ENCODE assay signal across 10 cellular contexts in the genomic region with DNA sequence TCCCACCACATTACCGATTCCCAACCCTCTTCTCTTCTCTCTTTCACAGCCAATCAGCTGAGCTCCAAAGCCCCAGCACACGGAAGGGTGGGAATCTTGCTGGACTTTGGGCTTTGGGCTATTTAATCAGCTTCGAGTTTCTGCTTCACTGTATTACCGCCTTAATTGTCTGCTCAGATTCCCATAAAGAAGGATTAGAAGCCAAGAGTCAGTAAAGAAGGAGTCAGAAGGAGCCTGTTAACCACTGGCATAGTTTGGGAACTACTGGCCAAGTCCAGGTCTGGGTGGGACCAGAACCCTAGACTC. TPM values are rescaled to one million over a fixed set of nuclear protein-coding genes. Genes with fewer than 3 reads are reported as not detected.
DNase-seq lines count a peak whose midpoint lies in the region; ATAC-seq and TF ChIP-seq lines count a peak whose summit lies in the region.
"Had no signal": no experiment of that assay in that cellular context is flagged by ENCODE, and none has a peak within 500 bp of the region (broad histone marks: within the 10 kb centered on the region; RNA-seq: fewer than 3 reads in every experiment).

No MANE protein-coding gene starts in this region.

- no peak overlapping the region for H3K27ac ChIP-seq in brain microvascular endothelial cell

- in situ Hi-C loops in brain microvascular endothelial cell (cut with HindIII; ENCODE audit: low pct_ligation_motif_present, low sequenced_read_pairs) = loop anchor here (25.0 kb wide), 1 partner anchor 217 kb away; no protein-coding TSS in a partner anchor

- peak overlapping the region; percentile 11 for H3K27ac Mint-ChIP-seq in stimulated activated naive B cell treated with anti-CD40 and anti-IgM and Interleukin-4, amounts not matched to agents 10 μg/mL and 1 μg/mL and 100 μg/mL, for 72 hours

- TF ChIP-seq CTCF in brain microvascular endothelial cell (IDR thresholded peaks at IDR 0.05; ENCODE audit: low read depth, low read length, missing control alignments) = no peak
- no peak for TF ChIP-seq CTCF in foreskin fibroblast (IDR thresholded peaks at IDR 0.05; ENCODE audit: low read depth, low read length)

- no peaks in the 10 kb centered on the region for H3K36me3 Mint-ChIP-seq in stimulated activated naive B cell treated with anti-CD40 and anti-IgM and Interleukin-4, amounts not matched to agents 10 μg/mL and 1 μg/mL and 100 μg/mL, for 72 hours

- H3K4me1 Mint-ChIP-seq in stimulated activated naive B cell treated with anti-CD40 and anti-IgM and Interleukin-4, amounts not matched to agents 10 μg/mL and 1 μg/mL and 100 μg/mL, for 72 hours = peaks cover 38 to 66% of the 10 kb centered on the region in 2 donors

- peak overlapping the region; percentile 98 for H3K4me3 ChIP-seq in brain microvascular endothelial cell (ENCODE audit: low read depth, low read length)
- H3K4me3 ChIP-seq in foreskin fibroblast (ENCODE audit: low read depth in 1 of 2, low read length in 2 of 2) = peak overlapping the region in 1 of 2 donors; percentile 93

- ATAC-seq in left colon = peak; percentile 44
- no peak for ATAC-seq in stimulated activated naive B cell treated with anti-CD40 and anti-IgM and Interleukin-4, amounts not matched to agents 10 μg/mL and 1 μg/mL and 100 μg/mL, for 72 hours (replicated peaks)
- no peak for ATAC-seq in HG03139 (IDR thresholded peaks at IDR 0.05; ENCODE audit: unreplicated experiment)

- peak; percentile 47 for DNase-seq in HT-29 (ENCODE audit: low spot score)
- DNase-seq in brain microvascular endothelial cell = no peak
- DNase-seq in left colon = no peak
- no peak for DNase-seq in stimulated activated naive B cell treated with anti-CD40 and anti-IgM and Interleukin-4, amounts not matched to agents 10 μg/mL and 1 μg/mL and 100 μg/mL, for 72 hours
- DNase-seq in foreskin fibroblast = no peak
- no peak for DNase-seq in germinal center (ENCODE audit: low spot score)
- DNase-seq in activated CD4-positive, alpha-beta T cell treated with anti-CD3 and anti-CD28 coated beads for 1 hour = no peak
- DNase-seq: NCI-H1105 treated with DMSO at 0.1 percent for 48 hours had no signal

- intact Hi-C loops in left colon (cut with DNase I, micrococcal nuclease) = loop anchor here in 1 of 2 donors (10.0 kb wide), 1 partner anchor 224 kb away; no protein-coding TSS in a partner anchor

- H3K27me3 Mint-ChIP-seq in stimulated activated naive B cell treated with anti-CD40 and anti-IgM and Interleukin-4, amounts not matched to agents 10 μg/mL and 1 μg/mL and 100 μg/mL, for 72 hours = peaks cover 55 to 75% of the 10 kb centered on the region in 2 donors

- no peaks in the 10 kb centered on the region for H3K9me3 Mint-ChIP-seq in stimulated activated naive B cell treated with anti-CD40 and anti-IgM and Interleukin-4, amounts not matched to agents 10 μg/mL and 1 μg/mL and 100 μg/mL, for 72 hours
- H3K9me3 Mint-ChIP-seq: central memory CD8-positive, alpha-beta T cell had no signal

- H3K4me3 Mint-ChIP-seq in stimulated activated naive B cell treated with anti-CD40 and anti-IgM and Interleukin-4, amounts not matched to agents 10 μg/mL and 1 μg/mL and 100 μg/mL, for 72 hours = no peak overlapping the region
- H3K4me3 Mint-ChIP-seq: central memory CD8-positive, alpha-beta T cell had no signal

- H3K27me3 ChIP-seq in brain microvascular endothelial cell (replicated peaks) = no peaks in the 10 kb centered on the region

- H3K36me3 ChIP-seq in brain microvascular endothelial cell (replicated peaks) = peaks cover 27% of the 10 kb centered on the region

RNA-seq across cellular contexts. Expression of a gene that starts 4.4 kb away (rescaled TPM):
- 35.6 and 46.8 TPM in 2 replicates for total RNA-seq in HT-29 (2014; rRNA removed; shearing (Covaris generic))
- 1 to 10 TPM; 9.5 to 9.7 TPM for total RNA-seq in left colon
